In the genomic region with DNA sequence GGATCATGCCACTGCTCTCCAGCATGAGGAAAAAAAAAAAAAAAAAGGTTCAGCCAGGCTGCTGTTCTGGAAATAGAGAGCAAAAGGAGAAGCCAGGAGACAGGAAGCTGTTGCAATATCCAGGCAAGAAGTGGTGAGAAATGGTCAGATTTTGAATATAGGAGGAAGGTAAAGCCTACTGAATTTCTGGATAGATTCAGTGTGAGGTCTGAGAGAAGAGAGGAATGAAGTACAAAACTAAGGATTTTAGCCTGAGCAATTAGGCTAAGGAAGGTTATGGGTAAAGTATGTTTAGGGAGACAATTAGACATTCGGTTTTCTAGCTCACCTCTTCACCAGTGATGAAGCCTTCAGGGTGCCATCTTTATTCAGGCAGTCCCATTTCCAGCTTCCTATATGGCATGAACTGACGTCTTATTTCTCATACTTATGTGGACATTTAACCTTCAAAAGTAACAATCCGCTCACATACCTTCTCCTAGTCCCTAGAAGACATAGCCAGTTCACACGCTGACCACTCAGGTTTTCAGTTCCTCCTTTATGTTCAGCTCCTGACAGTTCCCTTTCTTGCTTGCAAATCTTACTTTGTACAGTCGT, we compare ENCODE assay signal across 11 cellular contexts. TPM values are rescaled to one million over a fixed set of nuclear protein-coding genes. Genes with fewer than 3 reads are reported as not detected.
DNase-seq lines count a peak whose midpoint lies in the region; ATAC-seq and TF ChIP-seq lines count a peak whose summit lies in the region.
"Had no signal": no experiment of that assay in that cellular context is flagged by ENCODE, and none has a peak within 500 bp of the region (broad histone marks: within the 10 kb centered on the region; RNA-seq: fewer than 3 reads in every experiment).

No MANE protein-coding gene starts in this region.

- no peak overlapping the region for H3K4me3 ChIP-seq in A673 (ENCODE audit: low read depth, low read length, poor library complexity, severe bottlenecking)
- H3K4me3 ChIP-seq: hepatocyte had no signal

- H2BK15ac ChIP-seq in H9 (ENCODE audit: low read depth, low read length), result no peak overlapping the region

- H3K27me3 ChIP-seq in A673 (replicated peaks; ENCODE audit: insufficient read depth, low read depth, low read length, poor library complexity) (no peaks in the 10 kb centered on the region), H9 (ENCODE audit: insufficient read depth, low read length) (no peaks in the 10 kb centered on the region)
- H3K27me3 ChIP-seq: hepatocyte had no signal

- H4K5ac ChIP-seq in H9 (ENCODE audit: insufficient read length, low read depth, low read length), result no peak overlapping the region

- WGBS in H9 (ENCODE audit: extremely low coverage, insufficient read length, low lambda C conversion rate), result no CpG with 5 or more reads among the region's 5 CpGs

- H4K8ac ChIP-seq in H9 (replicated peaks; ENCODE audit: insufficient read length, low read depth, low read length), result no peak overlapping the region

- no peak for DNase-seq in activated B cell treated with CpG ODN at 0.5 μM for 24 hours
- DNase-seq in pons (ENCODE audit: low spot score), result peak; percentile 65
- no peak for DNase-seq in A673 (ENCODE audit: low spot score)
- DNase-seq in H9, result no peak
- no peak for DNase-seq in mesenteric fat pad (ENCODE audit: low spot score)
- DNase-seq: NCI-H524, nucleus accumbens had no signal

- H2BK120ac ChIP-seq in H9 (ENCODE audit: low read depth, low read length, poor library complexity, severe bottlenecking), result no peak overlapping the region

- H3K4ac ChIP-seq in H9 (ENCODE audit: low read depth, low read length), result no peak overlapping the region

- no peak overlapping the region for H3K23ac ChIP-seq in H9 (ENCODE audit: insufficient read length, low read depth, low read length)

- no peaks in the 10 kb centered on the region for H3K9me3 Mint-ChIP-seq in activated B cell treated with CpG ODN at 0.5 μM for 24 hours
- no peaks in the 10 kb centered on the region for H3K9me3 Mint-ChIP-seq in H9

- no peak overlapping the region for H3T11ph ChIP-seq in H9 (ENCODE audit: low read length)

- H3K14ac ChIP-seq in H9 (ENCODE audit: insufficient read depth, low read length), result no peak overlapping the region

- H3K9me3 ChIP-seq in A673 (ENCODE audit: low read depth, low read length, poor library complexity, severe bottlenecking) (no peaks in the 10 kb centered on the region), H9 (ENCODE audit: control insufficient read depth, low read depth, low read length) (no peaks in the 10 kb centered on the region)

- H3K27ac ChIP-seq in A673 (ENCODE audit: low read depth, low read length, poor library complexity, severe bottlenecking) (no peak overlapping the region), H9 (ENCODE audit: insufficient read length, low read depth, low read length) (no peak overlapping the region)
- H3K27ac ChIP-seq: hepatocyte had no signal

- no peak overlapping the region for H2BK20ac ChIP-seq in H9 (ENCODE audit: low read depth, low read length, poor library complexity, severe bottlenecking)

- H3K27me3 Mint-ChIP-seq in activated B cell treated with CpG ODN at 0.5 μM for 24 hours (no peaks in the 10 kb centered on the region), H9 (ENCODE audit: low read depth) (no peaks in the 10 kb centered on the region)

- H3K18ac ChIP-seq in H9 (ENCODE audit: insufficient read length, low read depth, low read length), result no peak overlapping the region

- H4K91ac ChIP-seq in H9 (ENCODE audit: insufficient read length, low read depth, low read length), result no peak overlapping the region

- H3K4me1 ChIP-seq in A673 (ENCODE audit: insufficient read depth, low read length, poor library complexity, severe bottlenecking) (no peaks in the 10 kb centered on the region), H9 (ENCODE audit: insufficient read depth, low read length) (no peaks in the 10 kb centered on the region)

- no peak overlapping the region for H3K9ac ChIP-seq in H9 (ENCODE audit: extremely low read depth, insufficient read length, low read length)

- H3K36me3 ChIP-seq in A673 (ENCODE audit: insufficient read depth, low read length, poor library complexity, severe bottlenecking), result no peaks in the 10 kb centered on the region

- H3K79me2 ChIP-seq in H9 (ENCODE audit: insufficient read depth, low read length), result no peaks in the 10 kb centered on the region
- H3K79me2 ChIP-seq: hepatocyte had no signal

- H3K36me3 Mint-ChIP-seq in activated B cell treated with CpG ODN at 0.5 μM for 24 hours (ENCODE audit: low read depth), result no peaks in the 10 kb centered on the region
- no peaks in the 10 kb centered on the region for H3K36me3 Mint-ChIP-seq in H9 (ENCODE audit: insufficient read depth in 1 of 3, low read depth in 3 of 3)

- no peak overlapping the region for H3K56ac ChIP-seq in H9 (ENCODE audit: insufficient read length, low read depth, low read length)

- no peaks in the 10 kb centered on the region for H3K79me1 ChIP-seq in H9 (ENCODE audit: insufficient read depth, low read depth, low read length, poor library complexity, severe bottlenecking)

- H3K4me1 Mint-ChIP-seq in activated B cell treated with CpG ODN at 0.5 μM for 24 hours, result peaks cover 40% of the 10 kb centered on the region
- peaks cover 7 to 9% of the 10 kb centered on the region in 2 experiments for H3K4me1 Mint-ChIP-seq in H9

- H2AK5ac ChIP-seq in H9 (ENCODE audit: insufficient read length, low read length), result no peak overlapping the region

- intact Hi-C loops in activated B cell treated with CpG ODN at 0.5 μM for 24 hours (cut with micrococcal nuclease), result loop anchor here (5.0 kb wide), 1 partner anchor 63 kb away; the partner anchor contains the start of gene SETD2
- intact Hi-C loops in A673 (cut with micrococcal nuclease; ENCODE audit: unreplicated experiment), result no loop called here

- H3K4me2 ChIP-seq in H9 (ENCODE audit: insufficient read depth, insufficient read length, low read length), result no peak overlapping the region
- H3K4me2 ChIP-seq: hepatocyte had no signal

- no peak overlapping the region for H2AFZ ChIP-seq in H9 (ENCODE audit: low read length)
- H2AFZ ChIP-seq: hepatocyte had no signal

- CTCF ChIA-PET in activated B cell treated with CpG ODN at 0.5 μM for 24 hours (lab: Charles Lee) (interaction anchor here (1.0 kb wide), 1 partner anchor 61 kb away, joined by 3 read pairs; no protein-coding TSS in a partner anchor), A673 (lab: Charles Lee) (interaction anchor here (0.5 kb wide), 1 partner anchor 26 kb away, joined by 6 read pairs; no protein-coding TSS in a partner anchor)

- H3K27ac Mint-ChIP-seq in activated B cell treated with CpG ODN at 0.5 μM for 24 hours (no peak overlapping the region), H9 (no peak overlapping the region)

- no TSS peak for BruUV-seq in A673 (replicated peaks; lab: Mats Ljungman, UMichigan)

- H4K20me1 ChIP-seq in H9 (ENCODE audit: control insufficient read depth, insufficient read depth, insufficient read length), result peaks cover 3% of the 10 kb centered on the region

- no peaks in the 10 kb centered on the region for H3K23me2 ChIP-seq in H9 (ENCODE audit: insufficient read length, low read depth, low read length, poor library complexity, severe bottlenecking)

- POLR2A ChIA-PET in activated B cell treated with CpG ODN at 0.5 μM for 24 hours (lab: Charles Lee), result interaction anchor here (0.6 kb wide), 1 partner anchor 26 kb away, joined by 5 read pairs; no protein-coding TSS in a partner anchor
- POLR2A ChIA-PET in A673 (lab: Charles Lee; ENCODE audit: low non-redundant PET), result no interaction called here

- H2BK5ac ChIP-seq in H9 (ENCODE audit: insufficient read length, low read length), result no peak overlapping the region

- ATAC-seq in GM18861 (IDR thresholded peaks at IDR 0.05; ENCODE audit: unreplicated experiment) (peak; percentile 50), HG03095 (IDR thresholded peaks at IDR 0.05; ENCODE audit: unreplicated experiment) (peak; percentile 50), activated B cell treated with CpG ODN at 0.5 μM for 24 hours (ENCODE audit: low read depth) (peak; percentile 54)
- ATAC-seq: activated CD4-positive, CD25-positive, alpha-beta regulatory T cell treated with anti-CD3 and anti-CD28 coated beads, Interleukin-2, amount 50 U/mL, for 24 hours had no signal

- no peak overlapping the region for H2BK12ac ChIP-seq in H9 (ENCODE audit: insufficient read length, low read depth, low read length)

- H3K4me3 Mint-ChIP-seq in activated B cell treated with CpG ODN at 0.5 μM for 24 hours (no peak overlapping the region), H9 (no peak overlapping the region)

- TF ChIP-seq CTCF in activated B cell treated with CpG ODN at 0.5 μM for 24 hours (IDR thresholded peaks at IDR 0.05) (no peak), A673 (conservative IDR thresholded peaks at IDR 0.05; ENCODE audit: low read depth, low read length) (no peak), H9 (conservative IDR thresholded peaks at IDR 0.05) (no peak)

RNA-seq across cellular contexts. Expression of gene KIF9, which starts 57.2 kb away (rescaled TPM):
- total RNA-seq in activated B cell treated with CpG ODN at 0.5 μM for 24 hours (2.3 and 2.5 TPM in 2 replicates), A673 (2021) (4.4 and 4.7 TPM in 2 replicates), H9 (2021) (8.4 and 11.8 TPM in 2 replicates), mesenteric fat pad (4.9 TPM)

RNA-seq across cellular contexts. Expression of gene KLHL18, which starts 57.3 kb away (rescaled TPM):
- total RNA-seq in activated B cell treated with CpG ODN at 0.5 μM for 24 hours (36.6 and 38.0 TPM in 2 replicates), A673 (2021) (22.6 and 22.7 TPM in 2 replicates), H9 (2021) (49.3 and 55.3 TPM in 2 replicates), mesenteric fat pad (33.7 TPM)
